In genomic region chr7:78074713-78075112, GRCh38 we compare ENCODE assay signal across 1 cellular context.
TF ChIP-seq lines count a peak whose summit lies in the region.

No MANE protein-coding gene starts in this region.

TF ChIP-seq in IMR-90, 13 proteins besides CTCF, POLR2A, EP300 and RAD21 (continued from another document):
- TF ChIP-seq, protein P1, sequence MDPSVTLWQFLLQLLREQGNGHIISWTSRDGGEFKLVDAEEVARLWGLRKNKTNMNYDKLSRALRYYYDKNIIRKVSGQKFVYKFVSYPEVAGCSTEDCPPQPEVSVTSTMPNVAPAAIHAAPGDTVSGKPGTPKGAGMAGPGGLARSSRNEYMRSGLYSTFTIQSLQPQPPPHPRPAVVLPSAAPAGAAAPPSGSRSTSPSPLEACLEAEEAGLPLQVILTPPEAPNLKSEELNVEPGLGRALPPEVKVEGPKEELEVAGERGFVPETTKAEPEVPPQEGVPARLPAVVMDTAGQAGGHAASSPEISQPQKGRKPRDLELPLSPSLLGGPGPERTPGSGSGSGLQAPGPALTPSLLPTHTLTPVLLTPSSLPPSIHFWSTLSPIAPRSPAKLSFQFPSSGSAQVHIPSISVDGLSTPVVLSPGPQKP (IDR thresholded peaks at IDR 0.05; ENCODE audit: borderline replicate concordance, low read depth, low read length) = no peak
- TF ChIP-seq MAZ (IDR thresholded peaks at IDR 0.05; ENCODE audit: borderline replicate concordance, low read depth, low read length) (no peak), CEBPB (IDR thresholded peaks at IDR 0.05; ENCODE audit: low read depth, low read length) (no peak), CHD1 (IDR thresholded peaks at IDR 0.05; ENCODE audit: low read depth, low read length) (no peak), MXI1 (IDR thresholded peaks at IDR 0.05; ENCODE audit: borderline replicate concordance, low read depth, low read length) (no peak), MAFK (IDR thresholded peaks at IDR 0.05; ENCODE audit: low read depth, low read length) (no peak)
